In genomic region chr9:131289301-131290038, GRCh38 we compare ENCODE assay signal across 8 cellular contexts. TPM values are rescaled to one million over a fixed set of nuclear protein-coding genes. Genes with fewer than 3 reads are reported as not detected.
A peak's percentile ranks its signal among the peaks of the same experiment; 100 is the strongest.
DNase-seq lines count a peak whose midpoint lies in the region; ATAC-seq and TF ChIP-seq lines count a peak whose summit lies in the region.

TSS of gene PLPP7 (plus strand) at chr9:131289723. CDS start at chr9:131289998, 275 bp downstream.

- POLR2A ChIA-PET in MCF 10A (lab: Yijun Ruan, JAX): interaction anchor here (0.5 kb wide), 2 partner anchors 33 to 234 kb away, joined by 3 to 4 read pairs; no protein-coding TSS in a partner anchor

- TF ChIP-seq POLR2A in breast epithelium (IDR thresholded peaks at IDR 0.05): no peak

- intact Hi-C loops in breast epithelium (cut with DNase I; ENCODE audit: low total_unique reads): no loop called here
- intact Hi-C loops in MCF 10A (cut with micrococcal nuclease): no loop called here
- intact Hi-C loops in sciatic nerve (cut with DNase I): no loop called here

- H3K36me3 Mint-ChIP-seq in MCF 10A (ENCODE audit: insufficient read depth, unreplicated experiment): no peaks in the 10 kb centered on the region

- no peak for DNase-seq in breast epithelium (ENCODE audit: low spot score in 2 of 2)
- no peak for DNase-seq in MCF 10A (ENCODE audit: unreplicated experiment)
- peak; percentile 38 to 92 (median 80) for DNase-seq in amygdala (lab: John Stamatoyannopoulos, UW)
- DNase-seq in hypothalamus (lab: John Stamatoyannopoulos, UW): peak; percentile 32 to 91 (median 78)
- DNase-seq in sciatic nerve (ENCODE audit: low spot score): peak; percentile 83
- DNase-seq in HPDE6-E6E7 (ENCODE audit: extremely low spot score): no peak
- DNase-seq in NCI-H1092 treated with DMSO at 0.1 percent for 48 hours (lab: John Stamatoyannopoulos, UW): no peak

- peak within 1 kb of the TSS; percentile 49 to 71 (median 51) for H3K4me3 ChIP-seq in breast epithelium

- ATAC-seq in sciatic nerve (peak; percentile 96), GM19324 (IDR thresholded peaks at IDR 0.05; ENCODE audit: low FRiP score, unreplicated experiment) (no peak)

- TF ChIP-seq CTCF in breast epithelium (IDR thresholded peaks at IDR 0.05) (no peak), MCF 10A (IDR thresholded peaks at IDR 0.05; ENCODE audit: unreplicated experiment) (no peak)

- no peaks in the 10 kb centered on the region for H3K36me3 ChIP-seq in breast epithelium

- H3K9me3 Mint-ChIP-seq in MCF 10A (ENCODE audit: unreplicated experiment): no peaks in the 10 kb centered on the region

- no peaks in the 10 kb centered on the region for H3K9me3 ChIP-seq in breast epithelium

- no peaks in the 10 kb centered on the region for H3K27me3 Mint-ChIP-seq in MCF 10A (ENCODE audit: insufficient read depth, unreplicated experiment)

- H3K4me1 Mint-ChIP-seq in MCF 10A (ENCODE audit: insufficient read depth, unreplicated experiment): no peaks in the 10 kb centered on the region

- no TSS peak for BruUV-seq in MCF 10A (replicated peaks; lab: Mats Ljungman, UMichigan)

- H3K27ac ChIP-seq in breast epithelium: peak within 1 kb of the TSS; percentile 48 to 83

- H3K4me1 ChIP-seq in breast epithelium: no peaks in the 10 kb centered on the region

- no peaks in the 10 kb centered on the region for H3K27me3 ChIP-seq in breast epithelium

- H3K27ac Mint-ChIP-seq in MCF 10A (ENCODE audit: low read depth, unreplicated experiment): no peak within 1 kb of the TSS

- H3K4me3 Mint-ChIP-seq in MCF 10A (ENCODE audit: unreplicated experiment): no peak within 1 kb of the TSS

- CTCF ChIA-PET in MCF 10A (lab: Yijun Ruan, JAX): interaction anchor here (0.6 to 0.7 kb wide), 2 partner anchors 105 to 112 kb away, joined by 3 to 4 read pairs; no protein-coding TSS in a partner anchor

RNA-seq across cellular contexts. Expression of gene PLPP7, which starts in this region (rescaled TPM):
- total RNA-seq in breast epithelium (10 to 100 TPM in 1 of 3 donors, 1 to 10 TPM in 2; 5.0 to 14.1 (median 9.3) TPM), MCF 10A (2022) (not detected in 2 replicates), sciatic nerve (8.6 TPM)

Comparison
In these comparisons a context has a peak if more than half of its experiments do, and no peak if none do; other contexts are left out.
1. DNase-seq: peak in amygdala (56 of 56), hypothalamus (51 of 51) and sciatic nerve (single experiment); none in breast epithelium (0 of 2), MCF 10A (single experiment), HPDE6-E6E7 (single experiment) and NCI-H1092 treated with DMSO at 0.1 percent for 48 hours (single experiment).